ENCODE assay signal across 21 cellular contexts in the genomic region with DNA sequence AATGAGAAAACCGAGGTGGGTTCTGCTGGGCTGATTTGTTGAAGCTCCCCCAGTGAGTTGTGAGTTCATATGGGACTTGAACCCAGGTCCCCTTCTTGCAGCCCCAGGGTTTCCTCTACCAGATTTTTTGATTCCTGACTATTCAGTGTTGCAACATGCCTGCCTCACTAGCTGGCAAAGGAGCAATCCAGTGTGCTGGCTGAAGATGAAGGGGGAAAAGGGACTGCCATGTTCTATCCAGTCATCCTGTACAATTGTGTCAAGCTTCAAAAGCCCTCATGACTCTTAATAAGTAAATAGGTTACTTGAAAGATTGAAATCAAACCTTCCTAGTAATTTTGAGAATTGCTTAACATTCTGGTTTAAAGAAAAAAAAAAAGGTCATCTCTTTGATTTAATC.
DNase-seq lines count a peak whose midpoint lies in the region; ATAC-seq and TF ChIP-seq lines count a peak whose summit lies in the region.
"Had no signal": no experiment of that assay in that cellular context is flagged by ENCODE, and none has a peak within 500 bp of the region (broad histone marks: within the 10 kb centered on the region; RNA-seq: fewer than 3 reads in every experiment).

No MANE protein-coding gene starts in this region.

- DNase-seq in NCI-H510A treated with DMSO at 0.1 percent for 48 hours (lab: John Stamatoyannopoulos, UW) (peak; percentile 68), NCI-H510A (lab: John Stamatoyannopoulos, UW) (no peak), fibroblast of mammary gland (ENCODE audit: low read depth) (peak; percentile 7), psoas muscle (peak in 1 of 2 donors; percentile 52), NCI-H1694 (lab: John Stamatoyannopoulos, UW) (no peak), GM13976 (ENCODE audit: low spot score) (no peak), NCI-H1048 (lab: John Stamatoyannopoulos, UW) (no peak)
- DNase-seq: Calu3; CD8-positive, alpha-beta memory T cell; DMS79 treated with DMSO at 0.1 percent for 48 hours; H7; HFFc6; Karpas-422; NCI-H2107; NCI-H226; NCI-H526 treated with DMSO at 0.1 percent for 48 hours; PC-3; Right ventricle myocardium superior had no signal

- peak overlapping the region; percentile 44 for H3K4me2 ChIP-seq in OCI-LY3 (ENCODE audit: low read length)

- WGBS in psoas muscle, 3 donors: 67 to 80% (median 68%) methylated on average over 1 of the region's 1 CpG

- no peaks in the 10 kb centered on the region for H3K36me3 ChIP-seq in OCI-LY3 (replicated peaks; ENCODE audit: low read depth, low read length)
- no peaks in the 10 kb centered on the region for H3K36me3 ChIP-seq in psoas muscle (ENCODE audit: insufficient read depth in 1 of 2, low read depth in 1 of 2)

- H3K9me3 ChIP-seq in OCI-LY3 (ENCODE audit: insufficient read depth, low read length): no peaks in the 10 kb centered on the region
- no peaks in the 10 kb centered on the region for H3K9me3 ChIP-seq in psoas muscle

- no peaks in the 10 kb centered on the region for H4K20me1 ChIP-seq in OCI-LY3 (ENCODE audit: insufficient read depth, low read length)

- H2AFZ ChIP-seq in OCI-LY3 (ENCODE audit: low read depth, low read length): 0 out of 2 replicates have a peak overlapping the region, but pooled peaks have one; percentile 9

- no peaks in the 10 kb centered on the region for H3K79me2 ChIP-seq in OCI-LY3 (ENCODE audit: low read length)

- in situ Hi-C loops in GM13976 (cut with MboI; ENCODE audit: low sequenced_read_pairs, unreplicated experiment): no loop called here

- intact Hi-C loops in psoas muscle (cut with DNase I): no loop called here

- TF ChIP-seq CTCF in OCI-LY3 (IDR thresholded peaks at IDR 0.05; ENCODE audit: low read depth, low read length): no peak
- TF ChIP-seq CTCF in fibroblast of mammary gland (conservative IDR thresholded peaks at IDR 0.05; ENCODE audit: control insufficient read depth, insufficient read depth, low read depth, low read length): no peak
- no peak for TF ChIP-seq CTCF in psoas muscle (IDR thresholded peaks at IDR 0.05)
- TF ChIP-seq CTCF in GM13976 (IDR thresholded peaks at IDR 0.05; ENCODE audit: borderline replicate concordance, control extremely low read depth, extremely low read depth, insufficient read depth, missing control alignments): no peak

- H3K4me3 ChIP-seq in OCI-LY3 (ENCODE audit: low read length): peak overlapping the region; percentile 16; the same call in 1 of the 2 replicates
- no peak overlapping the region for H3K4me3 ChIP-seq in fibroblast of mammary gland (ENCODE audit: control insufficient read depth, low read depth, low read length)
- peak overlapping the region; percentile 33 for H3K4me3 ChIP-seq in psoas muscle
- H3K4me3 ChIP-seq: GM12878 had no signal

- peak overlapping the region; percentile 60; the same call in 1 of the 2 replicates for H3K27ac ChIP-seq in OCI-LY3 (ENCODE audit: low read length)
- peak overlapping the region; percentile 81 for H3K27ac ChIP-seq in psoas muscle
- H3K27ac ChIP-seq: C4-2B had no signal

- no peak overlapping the region; the same call in 1 of the 2 replicates for H3K9ac ChIP-seq in OCI-LY3 (ENCODE audit: low read length)

- ATAC-seq in psoas muscle: peak; percentile 70 to 95 (median 84)
- ATAC-seq: GM12878, PC-3 had no signal

- H3K4me1 ChIP-seq in OCI-LY3 (ENCODE audit: low read length) (peaks cover 16% of the 10 kb centered on the region), psoas muscle (peaks cover 15% of the 10 kb centered on the region)

- H3K27me3 ChIP-seq in OCI-LY3 (ENCODE audit: low read depth, low read length): no peaks in the 10 kb centered on the region
- no peaks in the 10 kb centered on the region for H3K27me3 ChIP-seq in psoas muscle (ENCODE audit: insufficient read depth in 3 of 3, low read length in 2 of 3)

Comparison
In these comparisons a context has a peak if more than half of its experiments do, and no peak if none do; other contexts are left out.
1. DNase-seq: peak in NCI-H510A treated with DMSO at 0.1 percent for 48 hours (single experiment) and fibroblast of mammary gland (single experiment); none in NCI-H510A (single experiment), NCI-H1694 (single experiment), GM13976 (single experiment) and NCI-H1048 (single experiment).